Comparison of ENCODE assay signal across 13 cellular contexts in the genomic region with DNA sequence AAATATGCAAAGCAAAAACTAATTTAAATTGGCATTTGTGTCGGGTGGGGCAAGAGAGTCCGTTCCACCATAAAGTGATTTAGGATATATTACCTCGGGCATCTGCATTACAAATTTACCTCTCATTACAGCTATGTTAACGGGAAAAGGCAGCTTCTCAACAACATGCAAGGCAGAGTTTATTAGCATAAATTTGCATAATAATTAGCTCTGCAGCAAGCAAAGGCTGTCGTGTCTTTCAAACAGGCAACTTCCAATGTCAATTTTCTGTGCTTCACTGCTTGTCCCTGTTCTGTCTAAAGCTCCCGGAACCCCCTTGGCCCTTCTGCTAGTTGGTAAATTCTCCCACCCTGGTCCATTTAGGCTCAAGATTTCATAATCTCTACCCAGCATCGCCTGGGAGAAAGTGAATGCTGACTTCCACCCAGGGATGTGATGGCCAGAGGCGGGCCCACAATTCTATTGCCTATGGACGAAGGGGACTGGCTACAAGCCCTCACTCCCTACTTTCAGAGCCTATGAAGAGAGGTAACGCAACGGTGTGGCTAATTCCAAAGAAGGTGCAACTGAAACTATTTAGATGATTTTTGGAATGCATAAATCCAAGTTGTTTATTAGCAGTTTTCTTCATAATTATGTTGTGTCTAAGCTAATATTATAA.
DNase-seq lines count a peak whose midpoint lies in the region; ATAC-seq and TF ChIP-seq lines count a peak whose summit lies in the region.
"Had no signal": no experiment of that assay in that cellular context is flagged by ENCODE, and none has a peak within 500 bp of the region (broad histone marks: within the 10 kb centered on the region; RNA-seq: fewer than 3 reads in every experiment).

No MANE protein-coding gene starts in this region.

- H3K9ac ChIP-seq in HUES48 (ENCODE audit: low read depth, low read length): peak overlapping the region; percentile 21; the same call in 1 of the 2 replicates
- no peak overlapping the region for H3K9ac ChIP-seq in iPS-18a (ENCODE audit: low read length)

- no peaks in the 10 kb centered on the region for H3K9me3 ChIP-seq in HUES48 (ENCODE audit: control insufficient read depth, insufficient read depth, low read length)
- no peaks in the 10 kb centered on the region for H3K9me3 ChIP-seq in iPS-18a (ENCODE audit: control insufficient read depth, low read depth, low read length)
- H3K9me3 ChIP-seq: BE2C had no signal

- peak; percentile 78 for ATAC-seq in GM23338
- ATAC-seq in WTC11: peak; percentile 76
- no peak for ATAC-seq in GM21447 (IDR thresholded peaks at IDR 0.05; ENCODE audit: unreplicated experiment)

- H3K79me2 ChIP-seq in GM23338 (replicated peaks; ENCODE audit: insufficient read depth): no peaks in the 10 kb centered on the region

- H3K27ac Mint-ChIP-seq in GM23338 (peak overlapping the region; percentile 89), WTC11 (peak overlapping the region; percentile 45; the same call in 1 of the 2 replicates)
- H3K27ac Mint-ChIP-seq: CD4-positive, alpha-beta memory T cell had no signal

- POLR2A ChIA-PET in WTC11 (lab: Charles Lee): no interaction called here

- TF ChIP-seq CTCF in GM23338 (conservative IDR thresholded peaks at IDR 0.05; ENCODE audit: low read depth in 2 of 2) (no peak), WTC11 (IDR thresholded peaks at IDR 0.05) (no peak)

- H3K36me3 Mint-ChIP-seq in GM23338 (ENCODE audit: low read depth): no peaks in the 10 kb centered on the region
- H3K36me3 Mint-ChIP-seq in WTC11: no peaks in the 10 kb centered on the region
- H3K36me3 Mint-ChIP-seq: CD4-positive, alpha-beta memory T cell had no signal

- 0 out of 2 replicates have a peak overlapping the region, but pooled peaks have one; percentile 23 for H3K4me3 ChIP-seq in GM23338
- no peak overlapping the region; the same call in 1 of the 2 replicates for H3K4me3 ChIP-seq in HUES48 (ENCODE audit: low read depth, low read length)
- peak overlapping the region; percentile 13 for H3K4me3 ChIP-seq in iPS-18a (ENCODE audit: low read length)

- peaks cover 7% of the 10 kb centered on the region for H3K27me3 Mint-ChIP-seq in GM23338 (ENCODE audit: insufficient read depth, low read depth, poor library complexity)
- H3K27me3 Mint-ChIP-seq in WTC11 (ENCODE audit: low read depth): no peaks in the 10 kb centered on the region; the same call in 1 of the 2 replicates

- peaks cover 30% of the 10 kb centered on the region for H3K4me1 Mint-ChIP-seq in GM23338
- H3K4me1 Mint-ChIP-seq in WTC11: peaks cover 37% of the 10 kb centered on the region

- no peaks in the 10 kb centered on the region for H4K20me1 ChIP-seq in GM23338 (replicated peaks; ENCODE audit: insufficient read depth)

- H3K36me3 ChIP-seq in GM23338 (ENCODE audit: insufficient read depth) (no peaks in the 10 kb centered on the region), HUES48 (ENCODE audit: control insufficient read depth, insufficient read depth, low read length) (no peaks in the 10 kb centered on the region), iPS-18a (ENCODE audit: control insufficient read depth, low read depth, low read length) (no peaks in the 10 kb centered on the region)
- H3K36me3 ChIP-seq: BE2C had no signal

- H3K9me3 Mint-ChIP-seq in GM23338 (no peaks in the 10 kb centered on the region), WTC11 (no peaks in the 10 kb centered on the region)
- H3K9me3 Mint-ChIP-seq: CD4-positive, alpha-beta memory T cell had no signal

- peak overlapping the region; percentile 56 for H3K4me2 ChIP-seq in GM23338

- H3K4me3 Mint-ChIP-seq in GM23338 (peak overlapping the region; percentile 38; the same call in 2 of the 3 replicates), WTC11 (peak overlapping the region; percentile 15)
- H3K4me3 Mint-ChIP-seq: CD4-positive, alpha-beta memory T cell had no signal

- 0 out of 2 replicates have a peak, but pooled peaks cover 4% of the 10 kb centered on the region for H3F3A ChIP-seq in GM23338 (replicated peaks; ENCODE audit: low read depth)

- DNase-seq in GM23338 (ENCODE audit: low spot score) (peak; percentile 64), WTC11 (ENCODE audit: low spot score) (no peak), NCI-H2196 (lab: John Stamatoyannopoulos, UW; ENCODE audit: unreplicated experiment) (no peak), NCI-H524 (lab: John Stamatoyannopoulos, UW) (no peak), NCI-H187 (lab: John Stamatoyannopoulos, UW) (no peak)
- DNase-seq: BE2C; CD4-positive, alpha-beta memory T cell; DND-41; GF-D8 had no signal

- H2AFZ ChIP-seq in GM23338: no peak overlapping the region

- peaks cover 34% of the 10 kb centered on the region for H3K4me1 ChIP-seq in GM23338 (ENCODE audit: insufficient read depth)
- peaks cover 20% of the 10 kb centered on the region for H3K4me1 ChIP-seq in HUES48 (ENCODE audit: control insufficient read depth, insufficient read depth, low read length)
- peaks cover 19% of the 10 kb centered on the region for H3K4me1 ChIP-seq in iPS-18a (ENCODE audit: control insufficient read depth, low read depth, low read length)
- H3K4me1 ChIP-seq: BE2C had no signal

- H3K27ac ChIP-seq in GM23338 (ENCODE audit: low read depth) (peak overlapping the region; percentile 35), HUES48 (ENCODE audit: low read depth, low read length) (peak overlapping the region; percentile 71), iPS-18a (ENCODE audit: low read length) (peak overlapping the region; percentile 51)
- H3K27ac ChIP-seq: C4-2B had no signal

- H3K27me3 ChIP-seq in GM23338 (ENCODE audit: insufficient read depth): no peaks in the 10 kb centered on the region
- H3K27me3 ChIP-seq in HUES48 (ENCODE audit: control insufficient read depth, insufficient read depth, low read length): 0 out of 2 replicates have a peak, but pooled peaks cover 4% of the 10 kb centered on the region
- H3K27me3 ChIP-seq in iPS-18a (ENCODE audit: control insufficient read depth, insufficient read depth, low read length): peaks cover 5% of the 10 kb centered on the region
- H3K27me3 ChIP-seq: BE2C had no signal

- CTCF ChIA-PET in WTC11 (lab: Charles Lee): interaction anchor here (0.7 to 3.1 kb wide), 13 partner anchors 9 to 765 kb away, joined by 3 to 23 read pairs (median 6); no protein-coding TSS in a partner anchor

- H3K9me2 ChIP-seq in GM23338 (ENCODE audit: insufficient read depth): no peaks in the 10 kb centered on the region

TF ChIP-seq in GM23338, 12 proteins besides CTCF, POLR2A, EP300 and RAD21 (continues in another document):
- TF ChIP-seq ZNF114 (CRISPR knock-in tag; IDR thresholded peaks at IDR 0.05): no peak
- TF ChIP-seq REST (IDR thresholded peaks at IDR 0.05; ENCODE audit: unreplicated experiment): no peak
- TF ChIP-seq EZH2phosphoT487 (IDR thresholded peaks at IDR 0.05; ENCODE audit: unreplicated experiment): no peak
- no peak for TF ChIP-seq CREB1 (CRISPR knock-in tag; IDR thresholded peaks at IDR 0.05; ENCODE audit: low read depth)

TF ChIP-seq in WTC11, 78 proteins besides CTCF, POLR2A, EP300 and RAD21:
- 0 out of 2 replicates have a peak, but pooled peaks have one; percentile 46 for TF ChIP-seq NFATC4 (CRISPR knock-in tag; IDR thresholded peaks at IDR 0.05)
- TF ChIP-seq ZNF416 (CRISPR knock-in tag; IDR thresholded peaks at IDR 0.05): no peak
- TF ChIP-seq ZNF671 (CRISPR knock-in tag; IDR thresholded peaks at IDR 0.05): 0 out of 2 replicates have a peak, but pooled peaks have one; percentile 53
- TF ChIP-seq AR (CRISPR knock-in tag; IDR thresholded peaks at IDR 0.05): 0 out of 2 replicates have a peak, but pooled peaks have one; percentile 34
TF ChIP-seq in WTC11: peak in this region for 3.
